16 cellular contexts compared by ENCODE assay signal in the genomic region with DNA sequence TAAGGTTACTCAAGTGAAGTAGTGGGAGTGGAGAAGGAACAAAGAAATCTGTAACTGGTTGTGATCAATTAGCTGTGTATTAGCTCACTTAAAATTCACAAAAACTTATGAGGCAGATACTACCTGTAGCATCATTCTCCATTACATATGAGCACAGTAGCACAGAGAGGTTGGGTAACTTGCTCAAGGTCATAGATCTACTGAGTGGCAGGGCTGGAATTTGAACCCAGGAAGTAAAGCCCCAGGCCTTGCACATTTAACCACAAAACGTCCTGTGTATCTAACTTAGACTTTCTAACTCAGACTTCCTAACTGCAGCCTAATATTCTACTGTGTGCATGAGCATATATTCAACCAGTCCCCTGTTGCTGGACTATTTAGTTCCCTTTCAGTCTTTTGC. TPM values are rescaled to one million over a fixed set of nuclear protein-coding genes. Genes with fewer than 3 reads are reported as not detected.
DNase-seq lines count a peak whose midpoint lies in the region; ATAC-seq, FAIRE-seq and TF ChIP-seq lines count a peak whose summit lies in the region.
"Had no signal": no experiment of that assay in that cellular context is flagged by ENCODE, and none has a peak within 500 bp of the region (broad histone marks: within the 10 kb centered on the region; RNA-seq: fewer than 3 reads in every experiment).

No MANE protein-coding gene starts in this region.

- H3K27ac ChIP-seq in Karpas-422 (ENCODE audit: low read length) = peak overlapping the region; percentile 44
- H3K27ac ChIP-seq in GM12878 (ENCODE audit: control insufficient read depth, insufficient read depth) = no peak overlapping the region
- H3K27ac ChIP-seq: PC-9, SK-N-MC had no signal

- H3K9ac ChIP-seq in Karpas-422 (ENCODE audit: low read length) (0 out of 2 replicates have a peak overlapping the region, but pooled peaks have one; percentile 20), GM12878 (ENCODE audit: control insufficient read depth, insufficient read depth, low read length) (no peak overlapping the region)

- peaks cover 39% of the 10 kb centered on the region for H3K4me1 ChIP-seq in Karpas-422 (ENCODE audit: low read length)
- 0 out of 2 replicates have a peak, but pooled peaks cover 4% of the 10 kb centered on the region for H3K4me1 ChIP-seq in GM12878 (ENCODE audit: control insufficient read depth, insufficient read depth, low read length)
- peaks cover 6% of the 10 kb centered on the region for H3K4me1 ChIP-seq in mucosa of descending colon (ENCODE audit: low read depth)

- 0% methylated on average over 1 of the region's 1 CpG for WGBS in GM12878 (ENCODE audit: insufficient coverage, insufficient replicate concordance, low lambda C conversion rate, missing lambda C conversion rate)

- no peak for TF ChIP-seq EP300 in GM12878 (IDR thresholded peaks at IDR 0.05; ENCODE audit: borderline replicate concordance in 1 of 2, control insufficient read depth in 1 of 2, low read depth in 2 of 2, low read length in 2 of 2)

- POLR2A ChIA-PET in GM12878 (lab: Charles Lee) = interaction anchor here (0.7 kb wide), 1 partner anchor 647 kb away, joined by 4 read pairs; no protein-coding TSS in a partner anchor

- no peak for TF ChIP-seq POLR2A in GM12891 (IDR thresholded peaks at IDR 0.05; ENCODE audit: low read depth, low read length)
- TF ChIP-seq POLR2A in GM12878 (IDR thresholded peaks at IDR 0.05; ENCODE audit: low read depth, low read length) = no peak

- in situ Hi-C loops in GM12878 (cut with MboI) = no loop called here

- no peaks in the 10 kb centered on the region for H3K9me2 ChIP-seq in Karpas-422 (replicated peaks; ENCODE audit: insufficient read depth, low read length)

- H3K4me2 ChIP-seq in Karpas-422 (ENCODE audit: low read depth, low read length, poor library complexity, severe bottlenecking) = peak overlapping the region; percentile 60
- no peak overlapping the region for H3K4me2 ChIP-seq in GM12878 (ENCODE audit: control insufficient read depth, insufficient read depth)
- H3K4me2 ChIP-seq: PC-9 had no signal

- H2AFZ ChIP-seq in Karpas-422 (ENCODE audit: low read length) (peak overlapping the region; percentile 62; the same call in 1 of the 2 replicates), GM12878 (ENCODE audit: control insufficient read depth, low read depth, low read length) (no peak overlapping the region)
- H2AFZ ChIP-seq: PC-9 had no signal

- CTCF ChIA-PET in GM12878 (lab: Yijun Ruan, JAX) = interaction anchor here (0.6 to 1.4 kb wide), 2 partner anchors 18 to 34 kb away, joined by 4 to 5 read pairs; no protein-coding TSS in a partner anchor

- no peaks in the 10 kb centered on the region for H3K36me3 ChIP-seq in Karpas-422 (ENCODE audit: insufficient read depth, low read length)
- no peaks in the 10 kb centered on the region for H3K36me3 ChIP-seq in GM12878 (ENCODE audit: control insufficient read depth in 2 of 2, insufficient read depth in 2 of 2, low read length in 1 of 2)
- H3K36me3 ChIP-seq in mucosa of descending colon (ENCODE audit: low read depth) = no peaks in the 10 kb centered on the region

- no peaks in the 10 kb centered on the region for H3K27me3 ChIP-seq in Karpas-422 (ENCODE audit: low read length)
- H3K27me3 ChIP-seq in GM12878 (replicated peaks in 1 of 2; ENCODE audit: control insufficient read depth in 2 of 2, insufficient read depth in 2 of 2, low read length in 1 of 2) = no peaks in the 10 kb centered on the region

- RAD21 ChIA-PET in GM12878 (lab: Charles Lee; ENCODE audit: unreplicated experiment) = interaction anchor here (1.1 kb wide), 1 partner anchor 26 kb away, joined by 3 read pairs; no protein-coding TSS in a partner anchor

- no peaks in the 10 kb centered on the region for H4K20me1 ChIP-seq in Karpas-422 (ENCODE audit: insufficient read depth, low read depth, low read length)
- H4K20me1 ChIP-seq in GM12878 (ENCODE audit: control insufficient read depth, insufficient read depth) = no peaks in the 10 kb centered on the region

- TF ChIP-seq RAD21 in GM12878 (IDR thresholded peaks at IDR 0.05; ENCODE audit: insufficient read depth, low read depth, low read length) = no peak

- ATAC-seq in GM12878 (peak; percentile 38), mucosa of descending colon (peak; percentile 83), HG02884 (IDR thresholded peaks at IDR 0.05; ENCODE audit: unreplicated experiment) (no peak), left cardiac atrium (no peak)

- BruUV-seq in GM12878 (replicated peaks; lab: Mats Ljungman, UMichigan) = no TSS peak

- peak overlapping the region; percentile 42; the same call in 1 of the 2 replicates for H3K4me3 ChIP-seq in Karpas-422 (ENCODE audit: low read length)
- H3K4me3 ChIP-seq in GM12878 = no peak overlapping the region
- no peak overlapping the region for H3K4me3 ChIP-seq in mucosa of descending colon
- H3K4me3 ChIP-seq: PC-9, SK-N-MC had no signal

- intact Hi-C loops in GM12878 (cut with micrococcal nuclease; ENCODE audit: unreplicated experiment) = no loop called here
- intact Hi-C loops in mucosa of descending colon (cut with DNase I, micrococcal nuclease) = no loop called here
- intact Hi-C loops in left cardiac atrium (cut with DNase I) = no loop called here

- H3K9me3 ChIP-seq in Karpas-422 (ENCODE audit: low read length) (no peaks in the 10 kb centered on the region), GM12878 (replicated peaks; ENCODE audit: control insufficient read depth, insufficient read depth, low read length) (no peaks in the 10 kb centered on the region), mucosa of descending colon (no peaks in the 10 kb centered on the region)

- H3K79me2 ChIP-seq in Karpas-422 (ENCODE audit: low read length) = no peaks in the 10 kb centered on the region
- no peaks in the 10 kb centered on the region for H3K79me2 ChIP-seq in GM12878 (ENCODE audit: control insufficient read depth, insufficient read depth, low read length)

- FAIRE-seq in GM12891 (lab: Jason Lieb, UNC) (peak; percentile 5), GM12878 (lab: Jason Lieb, UNC) (no peak)

- SMC1A ChIA-PET in GM12878 (lab: Charles Lee; ENCODE audit: uncharacterized antibody, unreplicated experiment) = interaction anchor here (1.1 kb wide), 1 partner anchor 12 kb away, joined by 3 read pairs; no protein-coding TSS in a partner anchor

- DNase-seq in GM12891 (ENCODE audit: insufficient read length, low spot score) (no peak), Karpas-422 (peak; percentile 46), GM12878 (ENCODE audit: low read depth, low spot score) (no peak), mucosa of descending colon (no peak), germinal center (ENCODE audit: low spot score) (no peak), left cardiac atrium (no peak)
- DNase-seq: Calu3; CD4-positive, alpha-beta T cell; GF-D8; H7; NCI-H187 treated with DMSO at 0.1 percent for 48 hours; NCI-H446 treated with DMSO at 0.1 percent for 48 hours; NCI-H748 treated with DMSO at 0.1 percent for 48 hours; PC-9 had no signal

- TF ChIP-seq CTCF in GM12878 (IDR thresholded peaks at IDR 0.05 in 2 of 3, conservative IDR thresholded peaks at IDR 0.05 in 1 of 3; ENCODE audit: control insufficient read depth in 2 of 3, extremely low read depth in 1 of 3, insufficient read depth in 1 of 3, low read depth in 3 of 3, low read length in 3 of 3) = no peak
- TF ChIP-seq CTCF in mucosa of descending colon (IDR thresholded peaks at IDR 0.05) = no peak

TF ChIP-seq in GM12891, 5 proteins besides CTCF, POLR2A, EP300 and RAD21:
- no peak for TF ChIP-seq POU2F2 (IDR thresholded peaks at IDR 0.05; ENCODE audit: low read depth, low read length)
- no peak for TF ChIP-seq PAX5 (IDR thresholded peaks at IDR 0.05; ENCODE audit: insufficient read depth, low read length, severe bottlenecking)
- TF ChIP-seq TAF1 (IDR thresholded peaks at IDR 0.05; ENCODE audit: low read depth, low read length) = no peak
- TF ChIP-seq POLR2AphosphoS5 (IDR thresholded peaks at IDR 0.05; ENCODE audit: low read depth, low read length) = no peak
- TF ChIP-seq SPI1 (IDR thresholded peaks at IDR 0.05; ENCODE audit: low read depth, low read length) = no peak
TF ChIP-seq in GM12891: peak in this region for 0.

TF ChIP-seq in GM12878, 131 proteins besides CTCF, POLR2A, EP300 and RAD21:
- TF ChIP-seq, protein P1, sequence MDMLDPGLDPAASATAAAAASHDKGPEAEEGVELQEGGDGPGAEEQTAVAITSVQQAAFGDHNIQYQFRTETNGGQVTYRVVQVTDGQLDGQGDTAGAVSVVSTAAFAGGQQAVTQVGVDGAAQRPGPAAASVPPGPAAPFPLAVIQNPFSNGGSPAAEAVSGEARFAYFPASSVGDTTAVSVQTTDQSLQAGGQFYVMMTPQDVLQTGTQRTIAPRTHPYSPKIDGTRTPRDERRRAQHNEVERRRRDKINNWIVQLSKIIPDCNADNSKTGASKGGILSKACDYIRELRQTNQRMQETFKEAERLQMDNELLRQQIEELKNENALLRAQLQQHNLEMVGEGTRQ (IDR thresholded peaks at IDR 0.05; ENCODE audit: borderline replicate concordance, low read depth, low read length) = no peak
- no peak for TF ChIP-seq ZNF274 (IDR thresholded peaks at IDR 0.05; ENCODE audit: insufficient read depth, insufficient read length)
- TF ChIP-seq NFIC (IDR thresholded peaks at IDR 0.05; ENCODE audit: low read depth, low read length) = no peak
TF ChIP-seq in GM12878: peak in this region for 0.

RNA-seq across cellular contexts. Expression of a gene that starts 5.6 kb away (rescaled TPM):
- 8.1 TPM for polyA plus RNA-seq in GM12891 (2012; ENCODE audit: low read depth, missing spikeins)
- total RNA-seq in Karpas-422 (2014; rRNA removed; shearing (Covaris generic); ENCODE audit: low replicate concordance) = 27.5 and 52.4 TPM in 2 replicates
- 160 and 169 TPM in 2 replicates for total RNA-seq in GM12878 (2013; cell fraction: nucleolus; rRNA removed)
- total RNA-seq in GM12878 (2014; rRNA removed) (17.8 and 20.1 TPM in 2 replicates), GM12878 (2014; rRNA removed; fragmentation: Illumina TruSeq; extraction: Trizol) (25.2 and 26.3 TPM in 2 replicates), GM12878 (2021) (14.9 and 19.6 TPM in 2 replicates), mucosa of descending colon (10 to 100 TPM; 23.0 to 31.1 (median 27.5) TPM), left cardiac atrium (10 to 100 TPM; 18.0 to 19.3 TPM)
- polyA plus RNA-seq in GM12878 (2011; ENCODE audit: low read depth) = 5.7 TPM
- polyA plus RNA-seq in GM12878 (2011; rRNA removed) (18.1 and 26.7 TPM in 2 replicates), GM12878 (2014; fragmentation: Illumina TruSeq; extraction: Trizol) (17.0 and 22.9 TPM in 2 replicates), GM12878 (2014; fragmentation: Nextera tagmentation; extraction: Ambion mirVana) (1 to 10 TPM; 3.0 to 3.1 TPM), GM12878 (2014; rRNA removed) (12.8 and 13.1 TPM in 2 replicates), GM12878 (2016; fragmentation: Nextera tagmentation; extraction: Ambion mirVana) (10 to 100 TPM; 21.3 to 22.0 TPM)
- polyA plus RNA-seq in GM12878 (2011; cell fraction: cytosol; rRNA removed) = 9.4 and 9.6 TPM in 2 replicates
- polyA plus RNA-seq in GM12878 (2011; cell fraction: nucleus; rRNA removed) = 21.0 and 24.1 TPM in 2 replicates
- 10.3 and 12.5 TPM in 2 replicates for polyA plus RNA-seq in GM12878 (2012)
- 20.8 and 21.3 TPM in 2 replicates for polyA minus RNA-seq in GM12878 (2011; rRNA and poly(A)+ RNA removed)
- 11.4 and 15.2 TPM in 2 replicates for polyA minus RNA-seq in GM12878 (2011; cell fraction: cytosol; rRNA and poly(A)+ RNA removed)
- 58.8 and 97.6 TPM in 2 replicates for polyA minus RNA-seq in GM12878 (2011; cell fraction: nucleus; rRNA and poly(A)+ RNA removed)

Comparison
In these comparisons a context has a peak if more than half of its experiments do, and no peak if none do; other contexts are left out.
1. ATAC-seq: peak in GM12878 (single experiment) and mucosa of descending colon (single experiment); none in HG02884 (single experiment) and left cardiac atrium (0 of 2).